ENCODE assay signal across 16 cellular contexts in the genomic region with DNA sequence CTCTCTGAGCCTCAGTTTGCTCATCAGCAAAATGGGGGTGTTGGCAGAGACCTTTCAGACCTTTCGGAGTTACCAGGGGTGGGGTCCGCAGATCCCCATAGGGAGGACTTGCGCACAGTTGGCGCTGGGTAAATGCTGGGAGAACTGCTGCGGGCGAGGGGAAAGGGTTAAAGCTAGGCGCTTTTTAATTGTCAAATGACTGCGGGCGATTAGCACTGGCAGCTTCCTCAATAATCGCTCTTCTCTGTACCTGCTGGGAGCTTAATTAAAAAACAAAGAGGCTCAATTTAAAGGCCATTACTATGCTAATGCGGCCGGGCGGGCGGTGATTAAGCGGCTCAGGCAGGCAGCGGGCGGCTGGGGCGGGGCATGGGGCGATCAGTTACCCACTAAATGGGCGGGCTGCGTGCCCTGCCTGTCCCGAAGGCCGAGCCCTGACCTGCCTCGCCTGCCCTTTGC.
DNase-seq lines count a peak whose midpoint lies in the region; ATAC-seq, FAIRE-seq and TF ChIP-seq lines count a peak whose summit lies in the region.
"Had no signal": no experiment of that assay in that cellular context is flagged by ENCODE, and none has a peak within 500 bp of the region (broad histone marks: within the 10 kb centered on the region; RNA-seq: fewer than 3 reads in every experiment).

No MANE protein-coding gene starts in this region.

- H2AK9ac ChIP-seq in IMR-90 (replicated peaks; ENCODE audit: low read depth, low read length, poor library complexity): no peak overlapping the region

- POLR2A ChIA-PET in IMR-90 (lab: Charles Lee; ENCODE audit: unreplicated experiment): no interaction called here

- H3K18ac ChIP-seq in IMR-90 (ENCODE audit: low read depth, low read length): no peak overlapping the region
- no peak overlapping the region for H3K18ac ChIP-seq in mesendoderm (ENCODE audit: low read length)

- H3K23ac ChIP-seq in IMR-90 (ENCODE audit: low read depth, low read length) (no peak overlapping the region), mesendoderm (ENCODE audit: low read length) (no peak overlapping the region)

- CTCF ChIA-PET in IMR-90 (lab: Yijun Ruan, JAX): no interaction called here

- no peaks in the 10 kb centered on the region for H3K9me1 ChIP-seq in IMR-90 (ENCODE audit: insufficient read depth, low read length)

- dilution Hi-C loops in IMR-90 (cut with HindIII; ENCODE audit: low sequenced_read_pairs, unreplicated experiment): no loop called here

- H2BK15ac ChIP-seq in IMR-90 (ENCODE audit: low read depth, low read length) (no peak overlapping the region), mesendoderm (replicated peaks; ENCODE audit: low read depth) (no peak overlapping the region)

- TF ChIP-seq RAD21 in IMR-90 (IDR thresholded peaks at IDR 0.05; ENCODE audit: low read length): no peak

- no peak for TF ChIP-seq CTCF in IMR-90 (conservative IDR thresholded peaks at IDR 0.05; ENCODE audit: low read depth, low read length)

- WGBS in IMR-90 (ENCODE audit: extremely low coverage in 2 of 2, insufficient read length in 1 of 2), 2 experiments: no CpG with 5 or more reads among the region's 24 CpGs
- no CpG with 5 or more reads among the region's 24 CpGs for WGBS in mesendoderm (ENCODE audit: extremely low coverage, insufficient coverage, low lambda C conversion rate)

- H2BK120ac ChIP-seq in IMR-90 (ENCODE audit: low read depth, low read length) (no peak overlapping the region), mesendoderm (ENCODE audit: low read depth, low read length) (no peak overlapping the region)

- no peaks in the 10 kb centered on the region for H4K20me1 ChIP-seq in IMR-90 (ENCODE audit: insufficient read depth, low read length)

- no peak for FAIRE-seq in GM12891 (lab: Jason Lieb, UNC)

- H3K4ac ChIP-seq in IMR-90 (ENCODE audit: low read depth, low read length) (no peak overlapping the region), mesendoderm (ENCODE audit: low read depth, low read length) (no peak overlapping the region)

- H3K9ac ChIP-seq in IMR-90 (ENCODE audit: low read depth, low read length): no peak overlapping the region
- H3K9ac ChIP-seq in mesendoderm (ENCODE audit: low read length): no peak overlapping the region

- intact Hi-C loops in IMR-90 (cut with micrococcal nuclease): no loop called here

- no peak for TF ChIP-seq POLR2A in IMR-90 (IDR thresholded peaks at IDR 0.05; ENCODE audit: low read depth, low read length)
- TF ChIP-seq POLR2A in GM12891 (IDR thresholded peaks at IDR 0.05; ENCODE audit: low read depth, low read length): no peak

- H3K27me3 ChIP-seq in IMR-90 (ENCODE audit: control insufficient read depth, insufficient read depth, low read length) (peaks cover 74% of the 10 kb centered on the region), mesendoderm (ENCODE audit: insufficient read depth, low read length, poor library complexity) (peaks cover 76% of the 10 kb centered on the region)

- no peak overlapping the region for H3K4me2 ChIP-seq in IMR-90 (ENCODE audit: low read depth, low read length)
- no peak overlapping the region for H3K4me2 ChIP-seq in mesendoderm (ENCODE audit: low read length)

- ATAC-seq in IMR-90 (ENCODE audit: low read depth) (no peak), GM19035 (IDR thresholded peaks at IDR 0.05; ENCODE audit: unreplicated experiment) (no peak)
- ATAC-seq: CD8-positive, alpha-beta T cell; left ventricle myocardium superior had no signal

- H4K8ac ChIP-seq in IMR-90 (ENCODE audit: low read depth in 2 of 2, low read length in 2 of 2) (no peak overlapping the region), mesendoderm (ENCODE audit: low read depth, low read length) (no peak overlapping the region)

- DNase-seq in NCI-H748 (lab: John Stamatoyannopoulos, UW; ENCODE audit: unreplicated experiment) (peak; percentile 43), NCI-H748 treated with DMSO at 0.1 percent for 48 hours (lab: John Stamatoyannopoulos, UW) (no peak), IMR-90 (no peak), cerebellum (ENCODE audit: low spot score) (peak; percentile 51), mesendoderm (peak; percentile 95), HCEC 1CT (no peak), GM12891 (ENCODE audit: insufficient read length, low spot score) (no peak)
- DNase-seq: 8988T; activated naive CD4-positive, alpha-beta T cell treated with anti-CD3 and anti-CD28 coated beads, Interleukin-2, amount 50 U/mL, for 16 hours; CD8-positive, alpha-beta T cell; left ventricle myocardium superior; naive thymus-derived CD4-positive, alpha-beta T cell; NCI-H2081 treated with DMSO at 0.1 percent for 48 hours had no signal

- no peaks in the 10 kb centered on the region for H3K79me1 ChIP-seq in IMR-90 (ENCODE audit: low read depth in 1 of 2, low read length in 2 of 2)
- H3K79me1 ChIP-seq in mesendoderm (ENCODE audit: low read length): no peaks in the 10 kb centered on the region

- peaks cover 6% of the 10 kb centered on the region for H3K9me3 ChIP-seq in IMR-90 (ENCODE audit: control insufficient read depth, insufficient read depth, low read length)
- H3K9me3 ChIP-seq: right lobe of liver, SJSA1 had no signal

- H2AK5ac ChIP-seq in IMR-90 (ENCODE audit: low read depth, low read length): no peak overlapping the region
- H2AK5ac ChIP-seq in mesendoderm (ENCODE audit: low read length): no peak overlapping the region

- H3K56ac ChIP-seq in IMR-90 (ENCODE audit: extremely low read depth, insufficient read depth, low read length): no peak overlapping the region
- no peak overlapping the region for H3K56ac ChIP-seq in mesendoderm (ENCODE audit: low read length)

- no peak overlapping the region for H2BK5ac ChIP-seq in IMR-90 (ENCODE audit: low read depth, low read length, poor library complexity, severe bottlenecking)
- H2BK5ac ChIP-seq in mesendoderm (ENCODE audit: low read length): no peak overlapping the region

- H3K4me1 ChIP-seq in IMR-90 (ENCODE audit: control insufficient read depth, insufficient read depth, low read length) (no peaks in the 10 kb centered on the region), mesendoderm (ENCODE audit: control insufficient read depth, low read depth, low read length) (no peaks in the 10 kb centered on the region)
- H3K4me1 ChIP-seq: right lobe of liver, SJSA1 had no signal

- BruUV-seq in IMR-90 (replicated peaks; lab: Mats Ljungman, UMichigan): no TSS peak

- H3K36me3 ChIP-seq in IMR-90 (ENCODE audit: control insufficient read depth, insufficient read depth, low read length) (no peaks in the 10 kb centered on the region), mesendoderm (ENCODE audit: control insufficient read depth, insufficient read depth, low read length) (no peaks in the 10 kb centered on the region)
- H3K36me3 ChIP-seq: right lobe of liver, SJSA1 had no signal

- no peak overlapping the region for H4K91ac ChIP-seq in IMR-90 (ENCODE audit: insufficient read depth, low read depth, low read length)

- H3K4me3 ChIP-seq in IMR-90 (ENCODE audit: insufficient read depth, low read depth, low read length): no peak overlapping the region
- no peak overlapping the region for H3K4me3 ChIP-seq in mesendoderm (ENCODE audit: low read length)
- H3K4me3 ChIP-seq: right lobe of liver, SJSA1 had no signal

- peak overlapping the region; percentile 33 for H2AFZ ChIP-seq in IMR-90 (replicated peaks; ENCODE audit: low read length, poor library complexity)

- H2BK20ac ChIP-seq in IMR-90 (ENCODE audit: low read depth, low read length): no peak overlapping the region

- in situ Hi-C loops in IMR-90 (cut with MboI; ENCODE audit: low sequenced_read_pairs): no loop called here

- no peak overlapping the region for H3K14ac ChIP-seq in IMR-90 (replicated peaks; ENCODE audit: low read depth, low read length)

- H3K27ac ChIP-seq in IMR-90 (ENCODE audit: insufficient read depth, low read length): no peak overlapping the region
- H3K27ac ChIP-seq in mesendoderm (ENCODE audit: low read depth, low read length): no peak overlapping the region
- H3K27ac ChIP-seq: right lobe of liver, SJSA1 had no signal

- H4K5ac ChIP-seq in IMR-90 (ENCODE audit: low read depth, low read length) (no peak overlapping the region), mesendoderm (ENCODE audit: low read length) (no peak overlapping the region)

- H3K79me2 ChIP-seq in mesendoderm (ENCODE audit: control insufficient read depth, insufficient read depth, low read length): no peaks in the 10 kb centered on the region

TF ChIP-seq in IMR-90, 13 proteins besides CTCF, POLR2A, EP300 and RAD21:
- TF ChIP-seq SMC3 (IDR thresholded peaks at IDR 0.05; ENCODE audit: low read depth, low read length): no peak

TF ChIP-seq in GM12891, 5 proteins besides CTCF, POLR2A, EP300 and RAD21:
- TF ChIP-seq SPI1 (IDR thresholded peaks at IDR 0.05; ENCODE audit: low read depth, low read length) (no peak), POU2F2 (IDR thresholded peaks at IDR 0.05; ENCODE audit: low read depth, low read length) (no peak), TAF1 (IDR thresholded peaks at IDR 0.05; ENCODE audit: low read depth, low read length) (no peak), POLR2AphosphoS5 (IDR thresholded peaks at IDR 0.05; ENCODE audit: low read depth, low read length) (no peak), PAX5 (IDR thresholded peaks at IDR 0.05; ENCODE audit: insufficient read depth, low read length, severe bottlenecking) (no peak)

Comparison
In these comparisons a context has a peak if more than half of its experiments do, and no peak if none do; other contexts are left out.
1. DNase-seq: peak in NCI-H748 (single experiment), cerebellum (single experiment) and mesendoderm (single experiment); none in NCI-H748 treated with DMSO at 0.1 percent for 48 hours (single experiment), IMR-90 (single experiment), HCEC 1CT (single experiment) and GM12891 (single experiment).